Comparison of ENCODE assay signal across 1 cellular context in genomic region chr20:62625516-62625915, GRCh38.
TF ChIP-seq lines count a peak whose summit lies in the region.

No MANE protein-coding gene starts in this region.

TF ChIP-seq in A549, 52 proteins besides CTCF, POLR2A, EP300 and RAD21 (continued from another document):
- TF ChIP-seq HES2 (IDR thresholded peaks at IDR 0.05) (no peak), MAFK (IDR thresholded peaks at IDR 0.05; ENCODE audit: partially characterized antibody) (no peak), MAX (IDR thresholded peaks at IDR 0.05) (no peak), BHLHE40 (IDR thresholded peaks at IDR 0.05; ENCODE audit: low read depth, low read length) (no peak)
